In genomic region chr17:80030730-80031410, GRCh38 we compare ENCODE assay signal across 14 cellular contexts. TPM values are rescaled to one million over a fixed set of nuclear protein-coding genes. Genes with fewer than 3 reads are reported as not detected.
DNase-seq lines count a peak whose midpoint lies in the region; ATAC-seq and TF ChIP-seq lines count a peak whose summit lies in the region.
"Had no signal": no experiment of that assay in that cellular context is flagged by ENCODE, and none has a peak within 500 bp of the region (broad histone marks: within the 10 kb centered on the region; RNA-seq: fewer than 3 reads in every experiment).

No MANE protein-coding gene starts in this region.

- peak; percentile 24 for TF ChIP-seq POLR2A in right lobe of liver (IDR thresholded peaks at IDR 0.05)

- WGBS in right lobe of liver (ENCODE audit: insufficient coverage, low coverage, low lambda C conversion rate, missing lambda C conversion rate), result 59% methylated on average over 12 of the region's 25 CpGs

- peaks cover 3 to 59% (median 22%) of the 10 kb centered on the region in 4 donors for H3K4me1 ChIP-seq in right lobe of liver

- no peaks in the 10 kb centered on the region for H3K9me3 ChIP-seq in right lobe of liver
- H3K9me3 ChIP-seq: right atrium auricular region had no signal

- peak; percentile 82 for DNase-seq in NCI-H82 (lab: John Stamatoyannopoulos, UW)
- no peak for DNase-seq in NCI-H82 treated with DMSO at 0.1 percent for 48 hours (lab: John Stamatoyannopoulos, UW; ENCODE audit: unreplicated experiment)
- DNase-seq in SHP77 treated with DMSO at 0.1 percent for 48 hours (lab: John Stamatoyannopoulos, UW), result peak; percentile 75
- peak; percentile 80 to 91 (median 89) for DNase-seq in right lobe of liver
- DNase-seq in SK-N-DZ (ENCODE audit: low spot score), result no peak
- DNase-seq: activated CD8-positive, alpha-beta memory T cell treated with anti-CD3 and anti-CD28 coated beads, Interleukin-2, amount 10 ng/mL, durations not matched to agents 7 days and 5 days; aorta; EL; GM23248; left ventricle myocardium superior had no signal

- peak in 3 of 4 donors; percentile 17 to 42 (median 29) for TF ChIP-seq CTCF in right lobe of liver (IDR thresholded peaks at IDR 0.05)

- H3K4me3 ChIP-seq in right lobe of liver, result no peak overlapping the region
- H3K4me3 ChIP-seq: GM23248, right atrium auricular region had no signal

- no peaks in the 10 kb centered on the region for H3K36me3 ChIP-seq in right lobe of liver
- H3K36me3 ChIP-seq: right atrium auricular region had no signal

- intact Hi-C loops in right lobe of liver (cut with DNase I), result no loop called here

- no peaks in the 10 kb centered on the region for H3K27me3 ChIP-seq in right lobe of liver
- H3K27me3 ChIP-seq: right atrium auricular region had no signal

- peak overlapping the region; percentile 23 to 95 (median 85) for H3K27ac ChIP-seq in right lobe of liver
- H3K27ac ChIP-seq: GM23248 had no signal

- ATAC-seq in right lobe of liver (peak; percentile 51 to 64 (median 60)), HG03095 (IDR thresholded peaks at IDR 0.05; ENCODE audit: unreplicated experiment) (no peak), GM18861 (IDR thresholded peaks at IDR 0.05; ENCODE audit: unreplicated experiment) (no peak), GM18907 (IDR thresholded peaks at IDR 0.05; ENCODE audit: unreplicated experiment) (no peak)
- ATAC-seq: activated CD8-positive, alpha-beta memory T cell treated with anti-CD3 and anti-CD28 coated beads, Interleukin-2, amount 10 ng/mL, durations not matched to agents 7 days and 5 days; left ventricle myocardium superior had no signal

RNA-seq across cellular contexts. Expression of gene TBC1D16, which starts 4.8 kb away (rescaled TPM):
- total RNA-seq in right lobe of liver, result 10 to 100 TPM in 4 of 6 experiments, 1 to 10 TPM in 2; 5.8 to 21.0 (median 14.4) TPM
- 29.6 and 30.0 TPM in 2 replicates for polyA plus RNA-seq in SK-N-DZ (2014; cell fraction: cytosol; rRNA removed)
- polyA plus RNA-seq in SK-N-DZ (2014; cell fraction: nucleus; rRNA removed), result 20.4 and 25.5 TPM in 2 replicates

RNA-seq across cellular contexts. Expression of gene CCDC40, which starts 5.6 kb away (rescaled TPM):
- 1 to 10 TPM; 1.7 to 3.1 (median 2.1) TPM for total RNA-seq in right lobe of liver
- polyA plus RNA-seq in SK-N-DZ (2014; cell fraction: cytosol; rRNA removed), result 3.7 and 10.0 TPM in 2 replicates
- polyA plus RNA-seq in SK-N-DZ (2014; cell fraction: nucleus; rRNA removed), result 11.1 and 13.7 TPM in 2 replicates

Comparison
In these comparisons a context has a peak if more than half of its experiments do, and no peak if none do; other contexts are left out.
1. DNase-seq: peak in NCI-H82 (single experiment), SHP77 treated with DMSO at 0.1 percent for 48 hours (single experiment) and right lobe of liver (3 of 3); none in NCI-H82 treated with DMSO at 0.1 percent for 48 hours (single experiment) and SK-N-DZ (single experiment).
2. ATAC-seq: peak in right lobe of liver (4 of 4); none in HG03095 (single experiment), GM18861 (single experiment) and GM18907 (single experiment).